In genomic region chr21:31974454-31974985, GRCh38 we compare ENCODE assay signal across 12 cellular contexts.
DNase-seq lines count a peak whose midpoint lies in the region; ATAC-seq and TF ChIP-seq lines count a peak whose summit lies in the region.
"Had no signal": no experiment of that assay in that cellular context is flagged by ENCODE, and none has a peak within 500 bp of the region (broad histone marks: within the 10 kb centered on the region; RNA-seq: fewer than 3 reads in every experiment).

No MANE protein-coding gene starts in this region.

- no peak overlapping the region for H3T11ph ChIP-seq in H9 (ENCODE audit: low read length)

- H2BK120ac ChIP-seq in H9 (ENCODE audit: low read depth, low read length, poor library complexity, severe bottlenecking): no peak overlapping the region

- H3K27me3 ChIP-seq in H9 (ENCODE audit: insufficient read depth, low read length) (no peaks in the 10 kb centered on the region), BE2C (no peaks in the 10 kb centered on the region)
- H3K27me3 ChIP-seq: breast epithelium, thyroid gland had no signal

- H2BK20ac ChIP-seq in H9 (ENCODE audit: low read depth, low read length, poor library complexity, severe bottlenecking): no peak overlapping the region

- H2AFZ ChIP-seq in H9 (ENCODE audit: low read length): no peak overlapping the region

- intact Hi-C loops in left colon (cut with DNase I, micrococcal nuclease): no loop called here

- H3K14ac ChIP-seq in H9 (ENCODE audit: insufficient read depth, low read length): no peak overlapping the region

- no peaks in the 10 kb centered on the region; the same call in 1 of the 2 replicates for H3K27me3 Mint-ChIP-seq in H9 (ENCODE audit: low read depth)
- H3K27me3 Mint-ChIP-seq in activated naive CD4-positive, alpha-beta T cell treated with anti-CD3 and anti-CD28 coated beads, Interleukin-2, amount 10 ng/mL, durations not matched to agents 7 days and 5 days: peaks cover 33% of the 10 kb centered on the region

- H3K9me3 ChIP-seq in H9 (ENCODE audit: control insufficient read depth, low read depth, low read length) (no peaks in the 10 kb centered on the region), BE2C (no peaks in the 10 kb centered on the region)
- H3K9me3 ChIP-seq: breast epithelium, thyroid gland had no signal

- no CpG with 5 or more reads among the region's 16 CpGs for WGBS in H9 (ENCODE audit: extremely low coverage, insufficient read length, low lambda C conversion rate)

- peak; percentile 34 for DNase-seq in H9
- DNase-seq in OCI-M1 (lab: John Stamatoyannopoulos, UW): peak; percentile 29
- peak; percentile 65 for DNase-seq in activated naive CD4-positive, alpha-beta T cell treated with anti-CD3 and anti-CD28 coated beads, Interleukin-2, amount 10 ng/mL, durations not matched to agents 7 days and 5 days
- DNase-seq in stimulated activated CD8-positive, alpha-beta memory T cell treated with anti-CD3 and anti-CD28 coated beads, Interleukin-12 subunit alpha, Interleukin-12 subunit beta, amount 100 ng/mL, for 24 hours (ENCODE audit: extremely low read depth): peak; percentile 10
- no peak for DNase-seq in G401 (ENCODE audit: low spot score)
- no peak for DNase-seq in BE2C
- DNase-seq in left colon: no peak
- DNase-seq: activated CD4-positive, CD25-positive, alpha-beta regulatory T cell; NCI-H1694; thyroid gland had no signal

- no peak overlapping the region for H2BK5ac ChIP-seq in H9 (ENCODE audit: insufficient read length, low read length)

- H3K4ac ChIP-seq in H9 (ENCODE audit: low read depth, low read length): no peak overlapping the region

- H4K8ac ChIP-seq in H9 (replicated peaks; ENCODE audit: insufficient read length, low read depth, low read length): no peak overlapping the region

- H3K79me1 ChIP-seq in H9 (ENCODE audit: insufficient read depth, low read depth, low read length, poor library complexity, severe bottlenecking): no peaks in the 10 kb centered on the region

- H3K79me2 ChIP-seq in H9 (ENCODE audit: insufficient read depth, low read length): no peaks in the 10 kb centered on the region

- H3K36me3 Mint-ChIP-seq in H9 (ENCODE audit: insufficient read depth in 1 of 3, low read depth in 3 of 3): peaks cover 0 to 7% (median 0%) of the 10 kb centered on the region in 3 experiments; a peak in 2 of 7 replicates
- H3K36me3 Mint-ChIP-seq in activated naive CD4-positive, alpha-beta T cell treated with anti-CD3 and anti-CD28 coated beads, Interleukin-2, amount 10 ng/mL, durations not matched to agents 7 days and 5 days: peaks cover 3% of the 10 kb centered on the region

- no peak overlapping the region for H3K4me3 ChIP-seq in BE2C (ENCODE audit: low read depth, low read length)
- H3K4me3 ChIP-seq: breast epithelium, thyroid gland had no signal

- H3K27ac ChIP-seq in H9 (ENCODE audit: insufficient read length, low read depth, low read length): no peak overlapping the region
- H3K27ac ChIP-seq: breast epithelium, thyroid gland had no signal

- H3K4me1 Mint-ChIP-seq in H9: peaks cover 20 to 26% of the 10 kb centered on the region in 2 experiments
- peaks cover 21% of the 10 kb centered on the region for H3K4me1 Mint-ChIP-seq in activated naive CD4-positive, alpha-beta T cell treated with anti-CD3 and anti-CD28 coated beads, Interleukin-2, amount 10 ng/mL, durations not matched to agents 7 days and 5 days

- H3K23me2 ChIP-seq in H9 (ENCODE audit: insufficient read length, low read depth, low read length, poor library complexity, severe bottlenecking): no peaks in the 10 kb centered on the region

- H3K4me1 ChIP-seq in H9 (ENCODE audit: insufficient read depth, low read length) (no peaks in the 10 kb centered on the region), BE2C (no peaks in the 10 kb centered on the region)
- H3K4me1 ChIP-seq: breast epithelium had no signal

- peak overlapping the region in 1 of 3 experiments; percentile 59; a peak in 4 of 7 replicates for H3K27ac Mint-ChIP-seq in H9
- H3K27ac Mint-ChIP-seq in activated naive CD4-positive, alpha-beta T cell treated with anti-CD3 and anti-CD28 coated beads, Interleukin-2, amount 10 ng/mL, durations not matched to agents 7 days and 5 days: peak overlapping the region; percentile 13

- no peaks in the 10 kb centered on the region for H3K36me3 ChIP-seq in BE2C
- H3K36me3 ChIP-seq: breast epithelium, thyroid gland had no signal

- TF ChIP-seq CTCF in H9 (conservative IDR thresholded peaks at IDR 0.05) (0 out of 3 replicates have a peak, but pooled peaks have one; percentile 12), BE2C (IDR thresholded peaks at IDR 0.05; ENCODE audit: low read depth, low read length) (no peak)

- H3K56ac ChIP-seq in H9 (ENCODE audit: insufficient read length, low read depth, low read length): no peak overlapping the region

- no peak overlapping the region for H3K18ac ChIP-seq in H9 (ENCODE audit: insufficient read length, low read depth, low read length)

- no peak overlapping the region for H3K9ac ChIP-seq in H9 (ENCODE audit: extremely low read depth, insufficient read length, low read length)

- H3K4me2 ChIP-seq in H9 (ENCODE audit: insufficient read depth, insufficient read length, low read length): no peak overlapping the region

- no peaks in the 10 kb centered on the region for H4K20me1 ChIP-seq in H9 (ENCODE audit: control insufficient read depth, insufficient read depth, insufficient read length)

- no peak overlapping the region for H3K23ac ChIP-seq in H9 (ENCODE audit: insufficient read length, low read depth, low read length)

- H2BK15ac ChIP-seq in H9 (ENCODE audit: low read depth, low read length): no peak overlapping the region

- no peak overlapping the region for H2BK12ac ChIP-seq in H9 (ENCODE audit: insufficient read length, low read depth, low read length)

- no peak overlapping the region for H4K5ac ChIP-seq in H9 (ENCODE audit: insufficient read length, low read depth, low read length)

- H3K9me3 Mint-ChIP-seq in H9: no peaks in the 10 kb centered on the region
- H3K9me3 Mint-ChIP-seq in activated naive CD4-positive, alpha-beta T cell treated with anti-CD3 and anti-CD28 coated beads, Interleukin-2, amount 10 ng/mL, durations not matched to agents 7 days and 5 days: peaks cover 12% of the 10 kb centered on the region

- H2AK5ac ChIP-seq in H9 (ENCODE audit: insufficient read length, low read length): no peak overlapping the region

- CTCF ChIA-PET in activated naive CD4-positive, alpha-beta T cell treated with anti-CD3 and anti-CD28 coated beads, Interleukin-2, amount 10 ng/mL, durations not matched to agents 7 days and 5 days (lab: Charles Lee): no interaction called here

- no peak overlapping the region for H3K4me3 Mint-ChIP-seq in H9
- no peak overlapping the region for H3K4me3 Mint-ChIP-seq in activated naive CD4-positive, alpha-beta T cell treated with anti-CD3 and anti-CD28 coated beads, Interleukin-2, amount 10 ng/mL, durations not matched to agents 7 days and 5 days

- in situ Hi-C loops in G401 (cut with HindIII; ENCODE audit: low sequenced_read_pairs): no loop called here

- no peak overlapping the region for H4K91ac ChIP-seq in H9 (ENCODE audit: insufficient read length, low read depth, low read length)

- no peak for ATAC-seq in left colon
- ATAC-seq: esophagus mucosa had no signal

Comparison
In these comparisons a context has a peak if more than half of its experiments do, and no peak if none do; other contexts are left out.
1. DNase-seq: peak in H9 (single experiment), OCI-M1 (single experiment), activated naive CD4-positive, alpha-beta T cell treated with anti-CD3 and anti-CD28 coated beads, Interleukin-2, amount 10 ng/mL, durations not matched to agents 7 days and 5 days (single experiment) and stimulated activated CD8-positive, alpha-beta memory T cell treated with anti-CD3 and anti-CD28 coated beads, Interleukin-12 subunit alpha, Interleukin-12 subunit beta, amount 100 ng/mL, for 24 hours (single experiment); none in G401 (single experiment), BE2C (single experiment) and left colon (0 of 2).